18 cellular contexts compared by ENCODE assay signal in the genomic region with DNA sequence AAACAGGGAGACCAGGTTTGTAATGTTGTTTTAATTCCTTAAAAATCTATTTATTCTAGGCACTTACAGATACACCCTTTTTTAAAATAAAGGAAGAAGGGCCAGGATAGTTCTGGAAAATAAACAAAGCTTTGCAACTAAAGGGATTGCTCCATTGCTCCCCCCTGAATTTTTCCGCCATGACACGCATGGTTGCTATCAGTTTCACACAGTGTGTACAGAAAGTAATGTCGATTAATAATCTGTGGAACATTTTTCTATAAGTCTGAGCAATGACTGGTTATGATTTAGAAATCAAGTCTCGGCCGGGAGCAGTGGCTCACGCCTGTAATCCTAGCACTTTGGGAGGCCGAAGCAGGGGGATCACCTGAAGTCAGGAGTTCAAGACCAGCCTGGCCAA.
DNase-seq lines count a peak whose midpoint lies in the region; ATAC-seq, FAIRE-seq and TF ChIP-seq lines count a peak whose summit lies in the region.
"Had no signal": no experiment of that assay in that cellular context is flagged by ENCODE, and none has a peak within 500 bp of the region (broad histone marks: within the 10 kb centered on the region; RNA-seq: fewer than 3 reads in every experiment).

No MANE protein-coding gene starts in this region.

- CTCF ChIA-PET in OCI-LY7 (lab: Charles Lee; ENCODE audit: unreplicated experiment), result no interaction called here

- H3K79me2 ChIP-seq in OCI-LY7 (ENCODE audit: insufficient read depth, low read depth, low read length), result no peaks in the 10 kb centered on the region

- 91% methylated on average over 7 of the region's 7 CpGs for WGBS in urinary bladder
- 95 to 97% methylated on average over 7 of the region's 7 CpGs for WGBS in testis, 2 donors

- H3K9me3 Mint-ChIP-seq in activated T-helper 17 cell treated with anti-CD3 and anti-CD28 coated beads, Interleukin-2, amount 50 U/mL, for 72 hours, result no peaks in the 10 kb centered on the region

- H3K4me2 ChIP-seq in OCI-LY7 (ENCODE audit: low read length), result no peak overlapping the region

- intact Hi-C loops in OCI-LY7 (cut with micrococcal nuclease; ENCODE audit: unreplicated experiment), result no loop called here
- intact Hi-C loops in testis (cut with DNase I; ENCODE audit: low total_unique reads), result no loop called here

- H3K4me3 Mint-ChIP-seq in activated T-helper 17 cell treated with anti-CD3 and anti-CD28 coated beads, Interleukin-2, amount 50 U/mL, for 72 hours, result no peak overlapping the region
- H3K4me3 Mint-ChIP-seq: CD4-positive, CD25-positive, alpha-beta regulatory T cell; CD8-positive, alpha-beta memory T cell had no signal

- H3K27me3 ChIP-seq in testis, result no peaks in the 10 kb centered on the region
- H3K27me3 ChIP-seq: BE2C had no signal

- TF ChIP-seq POLR2A in testis (IDR thresholded peaks at IDR 0.05), result no peak

- ATAC-seq in activated T-helper 17 cell treated with anti-CD3 and anti-CD28 coated beads, Interleukin-2, amount 50 U/mL, for 72 hours (replicated peaks), result no peak
- ATAC-seq: HepG2 had no signal

- peaks cover 11% of the 10 kb centered on the region for H3K27me3 Mint-ChIP-seq in activated T-helper 17 cell treated with anti-CD3 and anti-CD28 coated beads, Interleukin-2, amount 50 U/mL, for 72 hours
- H3K27me3 Mint-ChIP-seq: CD4-positive, CD25-positive, alpha-beta regulatory T cell had no signal

- no peaks in the 10 kb centered on the region for H3K36me3 Mint-ChIP-seq in activated T-helper 17 cell treated with anti-CD3 and anti-CD28 coated beads, Interleukin-2, amount 50 U/mL, for 72 hours (ENCODE audit: low read depth)
- H3K36me3 Mint-ChIP-seq: CD4-positive, CD25-positive, alpha-beta regulatory T cell; CD8-positive, alpha-beta memory T cell had no signal

- H4K20me1 ChIP-seq in OCI-LY7 (ENCODE audit: insufficient read depth, low read length), result no peaks in the 10 kb centered on the region

- H3K27ac Mint-ChIP-seq in activated T-helper 17 cell treated with anti-CD3 and anti-CD28 coated beads, Interleukin-2, amount 50 U/mL, for 72 hours, result no peak overlapping the region
- H3K27ac Mint-ChIP-seq: CD4-positive, CD25-positive, alpha-beta regulatory T cell; CD8-positive, alpha-beta memory T cell had no signal

- H3K4me1 Mint-ChIP-seq in activated T-helper 17 cell treated with anti-CD3 and anti-CD28 coated beads, Interleukin-2, amount 50 U/mL, for 72 hours, result no peaks in the 10 kb centered on the region
- H3K4me1 Mint-ChIP-seq: CD4-positive, CD25-positive, alpha-beta regulatory T cell; CD8-positive, alpha-beta memory T cell had no signal

- BruUV-seq in OCI-LY7 (replicated peaks; lab: Mats Ljungman, UMichigan), result no TSS peak

- H2AFZ ChIP-seq in OCI-LY7 (ENCODE audit: low read length), result no peak overlapping the region

- POLR2A ChIA-PET in OCI-LY7 (lab: Charles Lee), result no interaction called here

- H3K4me1 ChIP-seq in urinary bladder (ENCODE audit: insufficient read depth) (no peaks in the 10 kb centered on the region), OCI-LY7 (ENCODE audit: insufficient read depth, low read length, poor library complexity, severe bottlenecking) (no peaks in the 10 kb centered on the region), testis (no peaks in the 10 kb centered on the region)
- H3K4me1 ChIP-seq: BE2C had no signal

- TF ChIP-seq CTCF in D721Med (IDR thresholded peaks at IDR 0.05; ENCODE audit: insufficient read depth, missing control alignments), result no peak
- no peak for TF ChIP-seq CTCF in OCI-LY7 (conservative IDR thresholded peaks at IDR 0.05; ENCODE audit: low read length)
- no peak for TF ChIP-seq CTCF in testis (IDR thresholded peaks at IDR 0.05)

- no peaks in the 10 kb centered on the region for H3K9me3 ChIP-seq in OCI-LY7 (ENCODE audit: low read length)
- no peaks in the 10 kb centered on the region for H3K9me3 ChIP-seq in testis
- H3K9me3 ChIP-seq: BE2C had no signal

- no peaks in the 10 kb centered on the region for H3K36me3 ChIP-seq in urinary bladder (ENCODE audit: insufficient read depth)
- H3K36me3 ChIP-seq in OCI-LY7 (ENCODE audit: insufficient read depth, low read length), result no peaks in the 10 kb centered on the region
- no peaks in the 10 kb centered on the region for H3K36me3 ChIP-seq in testis (ENCODE audit: low read depth, missing control alignments)
- H3K36me3 ChIP-seq: BE2C had no signal

- peak; percentile 90 for FAIRE-seq in D721Med (lab: Jason Lieb, UNC)
- FAIRE-seq: G401.6, GM12891, GM19239, HepG2 had no signal

- H3K27ac ChIP-seq in urinary bladder (ENCODE audit: low read depth), result peak overlapping the region; percentile 16
- no peak overlapping the region for H3K27ac ChIP-seq in OCI-LY7 (ENCODE audit: low read depth, low read length, poor library complexity, severe bottlenecking)
- no peak overlapping the region for H3K27ac ChIP-seq in testis

- no peak for DNase-seq in D721Med (ENCODE audit: insufficient read length, low spot score)
- DNase-seq in amniotic epithelial cell (ENCODE audit: low read depth), result peak; percentile 82
- DNase-seq in fibroblast of gingiva (ENCODE audit: low read depth), result peak; percentile 25
- no peak for DNase-seq in OCI-LY7 (ENCODE audit: low spot score)
- no peak for DNase-seq in testis
- DNase-seq: ACHN; BE2C; C1 segment of cervical spinal cord; CD4-positive, CD25-positive, alpha-beta regulatory T cell; CD8-positive, alpha-beta memory T cell; COR-L47; GOT3 had no signal

- H3K9me2 ChIP-seq in OCI-LY7 (ENCODE audit: insufficient read depth, low read length), result no peaks in the 10 kb centered on the region

- H3K4me3 ChIP-seq in urinary bladder (ENCODE audit: low read depth, low read length) (no peak overlapping the region), OCI-LY7 (ENCODE audit: low read depth, low read length, poor library complexity, severe bottlenecking) (no peak overlapping the region), testis (no peak overlapping the region)

Comparison
In these comparisons a context has a peak if more than half of its experiments do, and no peak if none do; other contexts are left out.
1. DNase-seq: peak in amniotic epithelial cell (single experiment) and fibroblast of gingiva (single experiment); none in D721Med (single experiment), OCI-LY7 (single experiment) and testis (single experiment).